10 cellular contexts compared by ENCODE assay signal in the genomic region with DNA sequence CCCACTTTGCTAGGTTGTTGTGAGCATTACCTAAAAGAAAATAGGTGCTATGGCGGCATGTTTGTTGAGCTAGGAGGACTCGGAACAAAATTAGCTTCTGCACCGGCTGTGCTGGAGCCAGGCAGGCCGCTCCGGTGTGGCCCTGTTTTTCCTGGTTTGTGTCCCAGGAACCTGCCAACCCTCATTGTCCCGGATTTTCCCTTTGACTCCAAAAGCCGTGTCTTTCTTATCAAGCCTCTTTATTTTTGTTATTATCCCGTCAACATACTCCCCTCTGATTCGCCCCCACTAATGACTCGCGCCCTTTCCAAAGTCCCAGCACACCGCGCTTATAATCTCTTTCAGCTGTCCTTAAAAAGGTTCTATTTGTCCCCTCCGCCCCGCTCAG.
DNase-seq lines count a peak whose midpoint lies in the region; ATAC-seq, FAIRE-seq and TF ChIP-seq lines count a peak whose summit lies in the region.
"Had no signal": no experiment of that assay in that cellular context is flagged by ENCODE, and none has a peak within 500 bp of the region (broad histone marks: within the 10 kb centered on the region; RNA-seq: fewer than 3 reads in every experiment).

No MANE protein-coding gene starts in this region.

- H3K27ac ChIP-seq in A549 (peak overlapping the region; percentile 81 to 95), KOPT-K1 (ENCODE audit: low read depth, low read length, poor library complexity, severe bottlenecking) (peak overlapping the region; percentile 61)

- ATAC-seq in A549 (no peak), sciatic nerve (no peak), GM19035 (IDR thresholded peaks at IDR 0.05; ENCODE audit: unreplicated experiment) (no peak)
- ATAC-seq in effector memory CD8-positive, alpha-beta T cell (replicated peaks): no peak

- CTCF ChIA-PET in A549 (lab: Yijun Ruan, JAX): interaction anchor here (0.6 to 5.2 kb wide), 48 partner anchors 9 to 1040 kb away, joined by 3 to 49 read pairs (median 4); no protein-coding TSS in a partner anchor

- intact Hi-C loops in sciatic nerve (cut with DNase I): no loop called here

- peaks cover 0 to 4% of the 10 kb centered on the region in 2 donors for H3K4me1 Mint-ChIP-seq in effector memory CD8-positive, alpha-beta T cell (ENCODE audit: low read depth in 2 of 2)
- peaks cover 41% of the 10 kb centered on the region for H3K4me1 Mint-ChIP-seq in nephron

- H3K9me3 ChIP-seq in A549: no peaks in the 10 kb centered on the region
- no peaks in the 10 kb centered on the region for H3K9me3 ChIP-seq in KOPT-K1 (ENCODE audit: insufficient read depth, low read length, poor library complexity, severe bottlenecking)
- H3K9me3 ChIP-seq: HAP-1 had no signal

- TF ChIP-seq POLR2A in A549 (IDR thresholded peaks at IDR 0.05; ENCODE audit: low read length): no peak

- TF ChIP-seq EP300 in A549 (IDR thresholded peaks at IDR 0.05): no peak

- no peaks in the 10 kb centered on the region for H3K36me3 Mint-ChIP-seq in effector memory CD8-positive, alpha-beta T cell (ENCODE audit: insufficient read depth)
- H3K36me3 Mint-ChIP-seq in nephron (ENCODE audit: low read depth): no peaks in the 10 kb centered on the region

- no peak for FAIRE-seq in A549 (lab: Jason Lieb, UNC)

- peak overlapping the region; percentile 36 for H3K4me3 ChIP-seq in A549
- H3K4me3 ChIP-seq: HAP-1 had no signal

- peak overlapping the region; percentile 54 to 68 for H3K4me3 Mint-ChIP-seq in effector memory CD8-positive, alpha-beta T cell
- H3K4me3 Mint-ChIP-seq in nephron: peak overlapping the region; percentile 47 to 79 (median 72)

- peaks cover 27 to 44% of the 10 kb centered on the region in 2 donors for H3K27me3 Mint-ChIP-seq in effector memory CD8-positive, alpha-beta T cell
- peaks cover 17% of the 10 kb centered on the region for H3K27me3 Mint-ChIP-seq in nephron (ENCODE audit: low read depth)
- H3K27me3 Mint-ChIP-seq: stimulated activated naive CD8-positive, alpha-beta T cell treated with anti-CD3 and anti-CD28 coated beads, Interleukin-15, Interleukin-2, amounts not matched to agents 100 ng/mL and 50 ng/mL, for 24 hours had no signal

- peaks cover 51% of the 10 kb centered on the region for H3K4me1 ChIP-seq in A549

- DNase-seq in A549 (ENCODE audit: low read depth in 1 of 2, low spot score in 1 of 2) (no peak), GM10266 (ENCODE audit: extremely low spot score) (no peak), sciatic nerve (ENCODE audit: low spot score) (no peak), AML-193 (lab: John Stamatoyannopoulos, UW) (no peak)
- no peak for DNase-seq in effector memory CD8-positive, alpha-beta T cell

- no peaks in the 10 kb centered on the region for H3K9me3 Mint-ChIP-seq in effector memory CD8-positive, alpha-beta T cell
- H3K9me3 Mint-ChIP-seq in nephron: peaks cover 4% of the 10 kb centered on the region
- H3K9me3 Mint-ChIP-seq: stimulated activated naive CD8-positive, alpha-beta T cell treated with anti-CD3 and anti-CD28 coated beads, Interleukin-15, Interleukin-2, amounts not matched to agents 100 ng/mL and 50 ng/mL, for 24 hours had no signal

- no peak for TF ChIP-seq RAD21 in A549 (conservative IDR thresholded peaks at IDR 0.05 in 1 of 2, IDR thresholded peaks at IDR 0.05 in 1 of 2)

- TF ChIP-seq CTCF in A549 (IDR thresholded peaks at IDR 0.05) (no peak), nephron (IDR thresholded peaks at IDR 0.05; ENCODE audit: unreplicated experiment in 3 of 3) (no peak), GM10266 (IDR thresholded peaks at IDR 0.05; ENCODE audit: control insufficient read depth, insufficient read depth, low read depth, missing control alignments) (no peak)

- 88% methylated on average over 14 of the region's 15 CpGs for WGBS in A549 (ENCODE audit: missing lambda C conversion rate)

- H3K36me3 ChIP-seq in KOPT-K1 (ENCODE audit: insufficient read depth, low read length): no peaks in the 10 kb centered on the region
- H3K36me3 ChIP-seq: HAP-1 had no signal

- peak overlapping the region; percentile 70 for H3K4me2 ChIP-seq in A549

- POLR2A ChIA-PET in A549 (lab: Yijun Ruan, JAX): interaction anchor here (1.3 kb wide), 1 partner anchor 1024 kb away, joined by 5 read pairs; a partner anchor contains a TSS

- no peak overlapping the region for H3K27ac Mint-ChIP-seq in effector memory CD8-positive, alpha-beta T cell
- peak overlapping the region; percentile 86 to 93 (median 90) for H3K27ac Mint-ChIP-seq in nephron
- H3K27ac Mint-ChIP-seq: stimulated activated naive CD8-positive, alpha-beta T cell treated with anti-CD3 and anti-CD28 coated beads, Interleukin-15, Interleukin-2, amounts not matched to agents 100 ng/mL and 50 ng/mL, for 24 hours had no signal

TF ChIP-seq in A549, 52 proteins besides CTCF, POLR2A, EP300 and RAD21:
- TF ChIP-seq NFE2L2 (conservative IDR thresholded peaks at IDR 0.05; ENCODE audit: low read length): no peak
- no peak for TF ChIP-seq NPAS2 (CRISPR knock-in tag; IDR thresholded peaks at IDR 0.05; ENCODE audit: borderline replicate concordance)
- TF ChIP-seq, protein P1, sequence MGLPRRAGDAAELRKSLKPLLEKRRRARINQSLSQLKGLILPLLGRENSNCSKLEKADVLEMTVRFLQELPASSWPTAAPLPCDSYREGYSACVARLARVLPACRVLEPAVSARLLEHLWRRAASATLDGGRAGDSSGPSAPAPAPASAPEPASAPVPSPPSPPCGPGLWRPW (IDR thresholded peaks at IDR 0.05): no peak
- no peak for TF ChIP-seq GATA3 (IDR thresholded peaks at IDR 0.05; ENCODE audit: borderline replicate concordance)
- TF ChIP-seq FOXS1 (CRISPR knock-in tag; IDR thresholded peaks at IDR 0.05): no peak
- TF ChIP-seq RARB (CRISPR knock-in tag; IDR thresholded peaks at IDR 0.05): no peak
- no peak for TF ChIP-seq ESRRA (IDR thresholded peaks at IDR 0.05; ENCODE audit: borderline replicate concordance, low read length)
- no peak for TF ChIP-seq JUN (IDR thresholded peaks at IDR 0.05)
- TF ChIP-seq TFCP2L1 (CRISPR knock-in tag; IDR thresholded peaks at IDR 0.05): no peak
- no peak for TF ChIP-seq RFX5 (IDR thresholded peaks at IDR 0.05)
- TF ChIP-seq, protein P2, sequence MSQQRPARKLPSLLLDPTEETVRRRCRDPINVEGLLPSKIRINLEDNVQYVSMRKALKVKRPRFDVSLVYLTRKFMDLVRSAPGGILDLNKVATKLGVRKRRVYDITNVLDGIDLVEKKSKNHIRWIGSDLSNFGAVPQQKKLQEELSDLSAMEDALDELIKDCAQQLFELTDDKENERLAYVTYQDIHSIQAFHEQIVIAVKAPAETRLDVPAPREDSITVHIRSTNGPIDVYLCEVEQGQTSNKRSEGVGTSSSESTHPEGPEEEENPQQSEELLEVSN (IDR thresholded peaks at IDR 0.05; ENCODE audit: borderline replicate concordance, low read depth): no peak
- TF ChIP-seq FOSL2 (IDR thresholded peaks at IDR 0.05): no peak
- TF ChIP-seq FOSL2 (CRISPR knock-in tag; IDR thresholded peaks at IDR 0.05): no peak
- no peak for TF ChIP-seq RNF2 (IDR thresholded peaks at IDR 0.05; ENCODE audit: borderline replicate concordance, low read depth)
- TF ChIP-seq SMC3 (IDR thresholded peaks at IDR 0.05): no peak
- no peak for TF ChIP-seq HOXB13 (CRISPR knock-in tag; IDR thresholded peaks at IDR 0.05; ENCODE audit: low read depth)
- no peak for TF ChIP-seq HDAC2 (IDR thresholded peaks at IDR 0.05)
- no peak for TF ChIP-seq BHLHE40 (IDR thresholded peaks at IDR 0.05; ENCODE audit: low read depth, low read length)
- TF ChIP-seq, protein P3, sequence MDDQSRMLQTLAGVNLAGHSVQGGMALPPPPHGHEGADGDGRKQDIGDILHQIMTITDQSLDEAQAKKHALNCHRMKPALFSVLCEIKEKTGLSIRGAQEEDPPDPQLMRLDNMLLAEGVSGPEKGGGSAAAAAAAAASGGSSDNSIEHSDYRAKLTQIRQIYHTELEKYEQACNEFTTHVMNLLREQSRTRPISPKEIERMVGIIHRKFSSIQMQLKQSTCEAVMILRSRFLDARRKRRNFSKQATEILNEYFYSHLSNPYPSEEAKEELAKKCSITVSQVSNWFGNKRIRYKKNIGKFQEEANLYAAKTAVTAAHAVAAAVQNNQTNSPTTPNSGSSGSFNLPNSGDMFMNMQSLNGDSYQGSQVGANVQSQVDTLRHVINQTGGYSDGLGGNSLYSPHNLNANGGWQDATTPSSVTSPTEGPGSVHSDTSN (IDR thresholded peaks at IDR 0.05): no peak

Comparison
In these comparisons a context has a peak if more than half of its experiments do, and no peak if none do; other contexts are left out.
1. H3K27ac Mint-ChIP-seq: peak in nephron (3 of 3); none in effector memory CD8-positive, alpha-beta T cell (0 of 2).